Comparison of ENCODE assay signal across 8 cellular contexts in the genomic region with DNA sequence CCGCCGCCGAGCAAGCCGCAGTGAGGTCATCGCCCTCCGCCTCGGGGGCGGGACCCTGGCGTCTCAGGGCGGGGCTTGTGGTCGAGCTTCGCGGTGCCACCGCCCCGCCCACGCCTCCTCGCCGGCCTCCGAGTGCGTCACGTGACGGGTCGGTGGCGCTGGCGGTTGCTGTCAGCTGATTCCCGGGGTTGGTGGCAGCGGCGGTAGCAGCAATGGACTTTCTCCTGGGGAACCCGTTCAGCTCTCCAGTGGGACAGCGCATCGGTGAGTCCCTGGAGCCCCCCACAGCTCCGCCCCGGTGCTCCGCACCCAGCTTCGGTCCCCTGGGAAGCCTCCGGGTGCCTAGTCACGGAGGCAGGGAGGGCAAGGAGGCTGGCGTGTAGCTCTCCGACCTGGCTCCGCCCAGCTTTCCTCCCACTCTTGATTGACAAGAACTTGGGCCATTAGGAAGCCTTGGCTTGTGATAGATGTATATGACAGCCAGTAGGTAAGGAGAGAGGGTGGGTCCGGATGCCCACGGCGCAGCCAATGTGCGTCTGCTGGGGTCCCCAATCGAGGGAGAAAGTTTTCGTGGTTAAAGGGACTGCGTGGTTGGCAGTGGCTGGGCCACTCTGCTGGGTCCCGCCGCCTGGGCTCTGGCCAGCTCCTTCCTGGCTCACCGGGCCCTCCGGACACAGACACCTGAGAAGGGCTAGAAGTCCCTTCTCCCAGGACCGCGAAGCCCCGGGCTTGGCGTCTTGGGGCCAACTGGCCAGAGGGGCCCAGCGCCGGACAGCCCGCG. TPM values are rescaled to one million over a fixed set of nuclear protein-coding genes. Genes with fewer than 3 reads are reported as not detected.
DNase-seq lines count a peak whose midpoint lies in the region; ATAC-seq, FAIRE-seq and TF ChIP-seq lines count a peak whose summit lies in the region.

A gene (plus strand): TSS at position 178 of the 781 bp plus-strand sequence. CDS start 35 bp downstream, at position 213.

- H3K9me3 ChIP-seq in HUES64 (ENCODE audit: insufficient read depth, low read depth, low read length) (no peaks in the 10 kb centered on the region), OCI-LY1 (ENCODE audit: low read length) (no peaks in the 10 kb centered on the region), mesodermal cell (ENCODE audit: control insufficient read depth, low read length) (no peaks in the 10 kb centered on the region)

- peak within 1 kb of the TSS; percentile 67 for H3K4me3 ChIP-seq in HUES64 (ENCODE audit: low read length)
- peak within 1 kb of the TSS; percentile 94 for H3K4me3 ChIP-seq in OCI-LY1 (ENCODE audit: low read depth, low read length, poor library complexity, severe bottlenecking)
- H3K4me3 ChIP-seq in mesodermal cell (ENCODE audit: extremely low read depth, insufficient read depth, low read length, poor library complexity, severe bottlenecking), result peak within 1 kb of the TSS; percentile 71

- H3K4me1 ChIP-seq in HUES64 (ENCODE audit: insufficient read depth, low read length) (no peaks in the 10 kb centered on the region), OCI-LY1 (ENCODE audit: insufficient read depth, low read length, severe bottlenecking) (peaks cover 19% of the 10 kb centered on the region), mesodermal cell (ENCODE audit: control insufficient read depth, insufficient read depth, low read length, poor library complexity, severe bottlenecking) (peaks cover 22% of the 10 kb centered on the region)

- peak; percentile 96 for ATAC-seq in GM21447 (IDR thresholded peaks at IDR 0.05; ENCODE audit: unreplicated experiment)

- peak; percentile 99 for DNase-seq in Caki2 (ENCODE audit: low read depth)
- DNase-seq in activated CD8-positive, alpha-beta memory T cell treated with anti-CD3 and anti-CD28 coated beads, Interleukin-2, amount 50 U/mL, for 4 hours, result peak; percentile 99
- peak; percentile 93 to 96 for DNase-seq in stimulated activated CD8-positive, alpha-beta memory T cell treated with anti-CD3 and anti-CD28 coated beads, Interleukin-15, amount 100 ng/mL, for 4 hours (ENCODE audit: low read depth in 2 of 2)

- H3K36me3 ChIP-seq in HUES64 (ENCODE audit: insufficient read depth, low read length) (peaks cover 28% of the 10 kb centered on the region), OCI-LY1 (ENCODE audit: insufficient read depth, low read length) (peaks cover 17% of the 10 kb centered on the region), mesodermal cell (ENCODE audit: control insufficient read depth, insufficient read depth, low read length) (peaks cover 20% of the 10 kb centered on the region)

- no peaks in the 10 kb centered on the region for H3K27me3 ChIP-seq in HUES64 (ENCODE audit: insufficient read depth, low read length)
- H3K27me3 ChIP-seq in OCI-LY1 (ENCODE audit: insufficient read depth, low read length), result no peaks in the 10 kb centered on the region

- in situ Hi-C loops in Caki2 (cut with HindIII; ENCODE audit: low pct_unique_long_range_greater_than_20kb, low sequenced_read_pairs), result no loop called here

- peak within 1 kb of the TSS; percentile 64 for H3K9ac ChIP-seq in HUES64 (ENCODE audit: low read depth, low read length)
- peak within 1 kb of the TSS; percentile 91 for H3K9ac ChIP-seq in OCI-LY1 (ENCODE audit: low read length)

- H3K9me2 ChIP-seq in OCI-LY1 (ENCODE audit: low read depth, low read length), result no peaks in the 10 kb centered on the region

- H2AFZ ChIP-seq in OCI-LY1 (ENCODE audit: low read length), result no peak within 1 kb of the TSS

- H4K20me1 ChIP-seq in OCI-LY1 (ENCODE audit: insufficient read depth, low read length), result no peaks in the 10 kb centered on the region

- WGBS in HUES64, result under 1% methylated on average over 59 of the region's 59 CpGs
- 0% methylated on average over 55 to 56 of the region's 59 CpGs for WGBS in mesodermal cell (ENCODE audit: insufficient coverage in 2 of 2), 2 experiments

- no peak for TF ChIP-seq CTCF in OCI-LY1 (IDR thresholded peaks at IDR 0.05; ENCODE audit: low read length)

- H3K4me2 ChIP-seq in OCI-LY1 (ENCODE audit: low read length), result peak within 1 kb of the TSS; percentile 100

- H3K79me2 ChIP-seq in OCI-LY1 (ENCODE audit: insufficient read depth, low read length), result no peaks in the 10 kb centered on the region

- peak; percentile 80 for FAIRE-seq in endometrium (lab: Jason Lieb, UNC)

- no peaks in the 10 kb centered on the region for H3F3A ChIP-seq in OCI-LY1 (ENCODE audit: insufficient read depth, low read length)

- H3K27ac ChIP-seq in HUES64 (ENCODE audit: low read depth, low read length) (peak within 1 kb of the TSS; percentile 51), OCI-LY1 (ENCODE audit: low read depth, low read length, poor library complexity, severe bottlenecking) (peak within 1 kb of the TSS; percentile 73), mesodermal cell (ENCODE audit: low read depth, low read length, severe bottlenecking) (peak within 1 kb of the TSS; percentile 95)

RNA-seq across cellular contexts. Expression of the gene that starts here (rescaled TPM):
- 47.0 and 63.9 TPM in 2 replicates for total RNA-seq in Caki2 (2014; rRNA removed; shearing (Covaris generic); ENCODE audit: low replicate concordance)
- 14.4 TPM for polyA plus RNA-seq in HUES64 (2013, experiment 1 of 2)
- polyA plus RNA-seq in HUES64 (2013, experiment 2 of 2), result 16.3 TPM
- polyA plus RNA-seq in mesodermal cell (2013, experiment 1 of 2), result 21.8 TPM
- 21.7 TPM for polyA plus RNA-seq in mesodermal cell (2013, experiment 2 of 2)

Comparison
In these comparisons a context has a peak if more than half of its experiments do, and no peak if none do; other contexts are left out.
1. Peak in every context shown above with its lines: DNase-seq, ATAC-seq, H3K4me3 ChIP-seq and H3K27ac ChIP-seq.